Comparison of ENCODE assay signal across 15 cellular contexts in the genomic region with DNA sequence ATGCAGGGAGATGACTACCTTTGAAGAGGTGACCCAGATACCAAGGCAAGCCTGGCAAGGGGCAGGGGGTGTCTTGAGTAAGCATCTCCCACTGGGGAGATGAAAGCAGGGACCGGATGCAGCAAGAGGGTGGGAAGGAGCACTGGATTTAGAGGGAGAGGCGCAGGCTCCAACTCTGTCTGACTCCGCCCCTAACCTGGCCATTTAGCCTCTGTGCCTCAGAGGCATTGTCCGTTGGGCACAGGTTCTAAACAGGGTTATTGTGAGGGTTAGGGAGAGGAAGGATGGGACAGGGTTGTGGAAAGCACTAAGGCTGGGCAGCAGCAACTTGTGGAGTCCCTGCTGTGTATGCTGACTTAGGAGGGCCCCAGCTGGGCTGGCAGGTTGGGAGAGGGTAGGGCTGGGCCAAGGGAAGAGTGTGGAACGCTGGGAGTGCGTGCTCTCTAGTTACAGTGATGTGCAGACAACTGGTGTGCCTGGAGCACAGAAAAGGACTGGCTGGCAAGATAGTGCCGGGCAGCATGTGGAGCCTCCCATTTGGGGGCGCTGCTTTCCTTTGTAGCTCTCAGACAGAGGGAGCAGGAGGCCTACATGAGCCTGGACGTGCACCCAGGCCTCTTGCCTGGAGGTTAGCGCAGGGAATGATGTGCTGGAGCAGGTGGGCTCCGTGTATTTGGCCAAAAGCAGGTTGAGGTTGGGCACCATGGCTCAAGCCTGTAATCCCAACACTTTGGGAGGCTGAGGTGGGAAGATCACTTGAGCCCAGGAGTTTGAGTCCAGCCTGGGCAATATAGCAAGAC. TPM values are rescaled to one million over a fixed set of nuclear protein-coding genes. Genes with fewer than 3 reads are reported as not detected.
DNase-seq lines count a peak whose midpoint lies in the region; ATAC-seq, FAIRE-seq and TF ChIP-seq lines count a peak whose summit lies in the region.
"Had no signal": no experiment of that assay in that cellular context is flagged by ENCODE, and none has a peak within 500 bp of the region (broad histone marks: within the 10 kb centered on the region; RNA-seq: fewer than 3 reads in every experiment).

No MANE protein-coding gene starts in this region.

- H3K4me3 ChIP-seq in Panc1 (ENCODE audit: low read depth in 2 of 2, low read length in 2 of 2): no peak overlapping the region
- H3K4me3 ChIP-seq in fibroblast of villous mesenchyme (ENCODE audit: low read depth, low read length): no peak overlapping the region

- in situ Hi-C loops in ACHN (cut with HindIII; ENCODE audit: low pct_ligation_motif_present, low pct_unique_long_range_greater_than_20kb, low sequenced_read_pairs) (no loop called here), Panc1 (cut with HindIII; ENCODE audit: low pct_unique_long_range_greater_than_20kb, low sequenced_read_pairs) (no loop called here)

- no peaks in the 10 kb centered on the region for H3K4me1 ChIP-seq in Panc1 (ENCODE audit: control insufficient read depth, insufficient read depth, low read length)

- FAIRE-seq in H54 (lab: Jason Lieb, UNC): peak; percentile 20

- TF ChIP-seq CTCF in Panc1 (IDR thresholded peaks at IDR 0.05) (peak; percentile 60), fibroblast of villous mesenchyme (IDR thresholded peaks at IDR 0.05; ENCODE audit: insufficient read depth, low read depth, low read length) (peak; percentile 37)

- DNase-seq in ACHN: peak; percentile 35
- DNase-seq in H54 (ENCODE audit: insufficient read length, low spot score): no peak
- no peak for DNase-seq in Panc1 (ENCODE audit: low read depth, low spot score)
- no peak for DNase-seq in fibroblast of villous mesenchyme (ENCODE audit: low read depth)
- no peak for DNase-seq in hippocampal formation (lab: John Stamatoyannopoulos, UW)
- DNase-seq in NCI-H510A (lab: John Stamatoyannopoulos, UW): no peak
- DNase-seq: activated B cell treated with CpG ODN at 0.5 μM for 24 hours; activated T-cell treated with anti-CD3 and anti-CD28 coated beads, Interleukin-2, amount 50 U/mL, for 24 hours; anterior cingulate cortex; NCI-H2029; stimulated activated naive B cell treated with anti-CD40 and anti-IgM and Interleukin-4, amounts not matched to agents 10 μg/mL and 1 μg/mL and 100 μg/mL, for 72 hours had no signal

- H3K27ac Mint-ChIP-seq in activated T-helper 17 cell treated with anti-CD3 and anti-CD28 coated beads, Interleukin-2, amount 50 U/mL, for 72 hours: no peak overlapping the region
- H3K27ac Mint-ChIP-seq: activated B cell treated with CpG ODN at 0.5 μM for 24 hours; activated T-cell treated with anti-CD3 and anti-CD28 coated beads, Interleukin-2, amount 50 U/mL, for 24 hours; stimulated activated naive B cell treated with anti-CD40 and anti-IgM and Interleukin-4, amounts not matched to agents 10 μg/mL and 1 μg/mL and 100 μg/mL, for 72 hours had no signal

- peaks cover 46% of the 10 kb centered on the region for H3K27me3 Mint-ChIP-seq in activated T-helper 17 cell treated with anti-CD3 and anti-CD28 coated beads, Interleukin-2, amount 50 U/mL, for 72 hours

- H3K4me1 Mint-ChIP-seq in activated T-helper 17 cell treated with anti-CD3 and anti-CD28 coated beads, Interleukin-2, amount 50 U/mL, for 72 hours: no peaks in the 10 kb centered on the region
- H3K4me1 Mint-ChIP-seq: activated B cell treated with CpG ODN at 0.5 μM for 24 hours; stimulated activated naive B cell treated with anti-CD40 and anti-IgM and Interleukin-4, amounts not matched to agents 10 μg/mL and 1 μg/mL and 100 μg/mL, for 72 hours had no signal

- no peaks in the 10 kb centered on the region; the same call in 1 of the 2 replicates for H3K27me3 ChIP-seq in Panc1 (ENCODE audit: control insufficient read depth, insufficient read depth, low read length)

- no peak overlapping the region for H3K27ac ChIP-seq in Panc1 (ENCODE audit: low read length)

- H3K9me3 ChIP-seq in Panc1 (ENCODE audit: control insufficient read depth, insufficient read depth, low read depth, low read length): no peaks in the 10 kb centered on the region

- H3K9me3 Mint-ChIP-seq in activated T-helper 17 cell treated with anti-CD3 and anti-CD28 coated beads, Interleukin-2, amount 50 U/mL, for 72 hours: no peaks in the 10 kb centered on the region
- H3K9me3 Mint-ChIP-seq: activated T-cell treated with anti-CD3 and anti-CD28 coated beads, Interleukin-2, amount 50 U/mL, for 24 hours had no signal

- POLR2A ChIA-PET in Panc1 (lab: Charles Lee): no interaction called here

- ATAC-seq in Panc1 (peak; percentile 83), HG03342 (IDR thresholded peaks at IDR 0.05; ENCODE audit: unreplicated experiment) (no peak)
- no peak for ATAC-seq in activated T-helper 17 cell treated with anti-CD3 and anti-CD28 coated beads, Interleukin-2, amount 50 U/mL, for 72 hours (replicated peaks)
- ATAC-seq: stimulated activated naive B cell treated with anti-CD40 and anti-IgM and Interleukin-4, amounts not matched to agents 10 μg/mL and 1 μg/mL and 100 μg/mL, for 72 hours had no signal

- no peaks in the 10 kb centered on the region for H3K36me3 Mint-ChIP-seq in activated T-helper 17 cell treated with anti-CD3 and anti-CD28 coated beads, Interleukin-2, amount 50 U/mL, for 72 hours (ENCODE audit: low read depth)

- no TSS peak for BruUV-seq in Panc1 (replicated peaks; lab: Mats Ljungman, UMichigan)

- no peaks in the 10 kb centered on the region for H3K36me3 ChIP-seq in Panc1 (ENCODE audit: control insufficient read depth, insufficient read depth, low read length)

- no peak for TF ChIP-seq POLR2A in H54 (IDR thresholded peaks at IDR 0.05; ENCODE audit: low read depth, low read length)

- H3K4me3 Mint-ChIP-seq in activated T-helper 17 cell treated with anti-CD3 and anti-CD28 coated beads, Interleukin-2, amount 50 U/mL, for 72 hours: no peak overlapping the region
- H3K4me3 Mint-ChIP-seq: activated B cell treated with CpG ODN at 0.5 μM for 24 hours; activated T-cell treated with anti-CD3 and anti-CD28 coated beads, Interleukin-2, amount 50 U/mL, for 24 hours; stimulated activated naive B cell treated with anti-CD40 and anti-IgM and Interleukin-4, amounts not matched to agents 10 μg/mL and 1 μg/mL and 100 μg/mL, for 72 hours had no signal

- intact Hi-C loops in Panc1 (cut with micrococcal nuclease; ENCODE audit: unreplicated experiment): no loop called here

- CTCF ChIA-PET in Panc1 (lab: Charles Lee): interaction anchor here (0.8 kb wide), 1 partner anchor 111 kb away, joined by 4 read pairs; no protein-coding TSS in a partner anchor

RNA-seq across cellular contexts. Expression of a gene that starts 26.2 kb away (rescaled TPM):
- 35.6 TPM for total RNA-seq in Panc1 (2021; ENCODE audit: unreplicated experiment)
- 30.7 TPM for polyA plus RNA-seq in Panc1 (2012; ENCODE audit: insufficient read length)
- total RNA-seq in fibroblast of villous mesenchyme: 12.5 and 21.3 TPM in 2 replicates
- total RNA-seq in activated T-helper 17 cell treated with anti-CD3 and anti-CD28 coated beads, Interleukin-2, amount 50 U/mL, for 72 hours: not detected
- total RNA-seq: activated B cell treated with CpG ODN at 0.5 μM for 24 hours had no signal
- polyA plus RNA-seq: mammary epithelial cell had no signal

RNA-seq across cellular contexts. Expression of a gene that starts 26.3 kb away (rescaled TPM):
- total RNA-seq in Panc1 (2021; ENCODE audit: unreplicated experiment): not detected
- polyA plus RNA-seq in Panc1 (2012; ENCODE audit: insufficient read length): 0.19 TPM
- not detected in 2 replicates for total RNA-seq in fibroblast of villous mesenchyme
- not detected for total RNA-seq in activated T-helper 17 cell treated with anti-CD3 and anti-CD28 coated beads, Interleukin-2, amount 50 U/mL, for 72 hours
- total RNA-seq: activated B cell treated with CpG ODN at 0.5 μM for 24 hours, RPMI7951 had no signal

Comparison
In these comparisons a context has a peak if more than half of its experiments do, and no peak if none do; other contexts are left out.
1. RNA of a gene that starts 26.2 kb away (total RNA-seq): 35.6 TPM in Panc1 (single experiment) and 12.5 to 21.3 TPM in fibroblast of villous mesenchyme; not detected in activated T-helper 17 cell treated with anti-CD3 and anti-CD28 coated beads, Interleukin-2, amount 50 U/mL, for 72 hours; every median in the first group is over 10 times any median in the second.